15 cellular contexts compared by ENCODE assay signal in genomic region chr3:40939113-40940070, GRCh38.
A peak's percentile ranks its signal among the peaks of the same experiment; 100 is the strongest.
DNase-seq lines count a peak whose midpoint lies in the region; ATAC-seq and TF ChIP-seq lines count a peak whose summit lies in the region.
"Had no signal": no experiment of that assay in that cellular context is flagged by ENCODE, and none has a peak within 500 bp of the region (broad histone marks: within the 10 kb centered on the region; RNA-seq: fewer than 3 reads in every experiment).

No MANE protein-coding gene starts in this region.

- DNase-seq in Calu3 (peak; percentile 59), chondrocyte (ENCODE audit: low spot score) (no peak), left colon (no peak), renal cortical epithelial cell (ENCODE audit: low read depth) (peak; percentile 77), NCI-H146 treated with DMSO at 0.1 percent for 48 hours (lab: John Stamatoyannopoulos, UW; ENCODE audit: unreplicated experiment) (no peak)
- DNase-seq: activated CD8-positive, alpha-beta T cell treated with anti-CD3 and anti-CD28 coated beads for 36 hours; amniotic stem cell; COR-L47; effector CD4-positive, alpha-beta T cell; foreskin keratinocyte; NCI-H345; stimulated activated CD4-positive, alpha-beta T cell treated with anti-CD3 and anti-CD28 coated beads, Interleukin-2, amount 100 ng/mL, for 48 hours had no signal

- intact Hi-C loops in Calu3 (cut with micrococcal nuclease; ENCODE audit: unreplicated experiment) (no loop called here), left colon (cut with DNase I, micrococcal nuclease) (no loop called here)

- BruUV-seq in Calu3 (replicated peaks; lab: Mats Ljungman, UMichigan): no TSS peak

- no peaks in the 10 kb centered on the region for H3K36me3 Mint-ChIP-seq in Calu3 (ENCODE audit: insufficient read depth, unreplicated experiment)
- no peaks in the 10 kb centered on the region for H3K36me3 Mint-ChIP-seq in chondrocyte (ENCODE audit: low read depth)

- CTCF ChIA-PET in Calu3 (lab: Charles Lee): interaction anchor here (0.6 to 1.0 kb wide), 3 partner anchors 10 to 19 kb away, joined by 3 to 5 read pairs (median 3); no protein-coding TSS in a partner anchor

- H3K9me3 Mint-ChIP-seq in Calu3 (ENCODE audit: low read depth, unreplicated experiment) (no peaks in the 10 kb centered on the region), chondrocyte (ENCODE audit: low read depth) (peaks cover 7% of the 10 kb centered on the region)
- H3K9me3 Mint-ChIP-seq: activated CD8-positive, alpha-beta T cell treated with anti-CD3 and anti-CD28 coated beads for 36 hours had no signal

- H3K4me3 Mint-ChIP-seq in Calu3 (ENCODE audit: low read depth, unreplicated experiment) (peak overlapping the region; percentile 30), chondrocyte (ENCODE audit: unreplicated experiment) (peak overlapping the region; percentile 8)
- H3K4me3 Mint-ChIP-seq: activated CD8-positive, alpha-beta T cell treated with anti-CD3 and anti-CD28 coated beads for 36 hours had no signal

- H3K4me1 Mint-ChIP-seq in Calu3 (ENCODE audit: low read depth, unreplicated experiment) (peaks cover 17% of the 10 kb centered on the region), chondrocyte (ENCODE audit: low read depth) (peaks cover 38% of the 10 kb centered on the region)

- H3K27ac Mint-ChIP-seq in Calu3 (ENCODE audit: unreplicated experiment): peak overlapping the region; percentile 59
- peak overlapping the region; percentile 90 for H3K27ac Mint-ChIP-seq in chondrocyte (ENCODE audit: unreplicated experiment)
- H3K27ac Mint-ChIP-seq: activated CD8-positive, alpha-beta T cell treated with anti-CD3 and anti-CD28 coated beads for 36 hours had no signal

- H3K27me3 Mint-ChIP-seq in Calu3 (ENCODE audit: unreplicated experiment): no peaks in the 10 kb centered on the region
- no peaks in the 10 kb centered on the region for H3K27me3 Mint-ChIP-seq in chondrocyte (ENCODE audit: low read depth)
- H3K27me3 Mint-ChIP-seq: activated CD8-positive, alpha-beta T cell treated with anti-CD3 and anti-CD28 coated beads for 36 hours had no signal

- ATAC-seq in left colon (peak; percentile 41), GM21390 (IDR thresholded peaks at IDR 0.05; ENCODE audit: unreplicated experiment) (no peak), GM19455 (IDR thresholded peaks at IDR 0.05; ENCODE audit: unreplicated experiment) (no peak), HG02623 (IDR thresholded peaks at IDR 0.05; ENCODE audit: unreplicated experiment) (no peak)
- ATAC-seq: activated CD8-positive, alpha-beta T cell treated with anti-CD3 and anti-CD28 coated beads for 36 hours; foreskin keratinocyte had no signal

- TF ChIP-seq CTCF in Calu3 (IDR thresholded peaks at IDR 0.05; ENCODE audit: unreplicated experiment) (no peak), chondrocyte (IDR thresholded peaks at IDR 0.05) (no peak)

Comparison
In these comparisons a context has a peak if more than half of its experiments do, and no peak if none do; other contexts are left out.
1. DNase-seq: peak in Calu3 (single experiment) and renal cortical epithelial cell (single experiment); none in chondrocyte (single experiment), left colon (0 of 2) and NCI-H146 treated with DMSO at 0.1 percent for 48 hours (single experiment).